Comparison of ENCODE assay signal across 1 cellular context in the genomic region with DNA sequence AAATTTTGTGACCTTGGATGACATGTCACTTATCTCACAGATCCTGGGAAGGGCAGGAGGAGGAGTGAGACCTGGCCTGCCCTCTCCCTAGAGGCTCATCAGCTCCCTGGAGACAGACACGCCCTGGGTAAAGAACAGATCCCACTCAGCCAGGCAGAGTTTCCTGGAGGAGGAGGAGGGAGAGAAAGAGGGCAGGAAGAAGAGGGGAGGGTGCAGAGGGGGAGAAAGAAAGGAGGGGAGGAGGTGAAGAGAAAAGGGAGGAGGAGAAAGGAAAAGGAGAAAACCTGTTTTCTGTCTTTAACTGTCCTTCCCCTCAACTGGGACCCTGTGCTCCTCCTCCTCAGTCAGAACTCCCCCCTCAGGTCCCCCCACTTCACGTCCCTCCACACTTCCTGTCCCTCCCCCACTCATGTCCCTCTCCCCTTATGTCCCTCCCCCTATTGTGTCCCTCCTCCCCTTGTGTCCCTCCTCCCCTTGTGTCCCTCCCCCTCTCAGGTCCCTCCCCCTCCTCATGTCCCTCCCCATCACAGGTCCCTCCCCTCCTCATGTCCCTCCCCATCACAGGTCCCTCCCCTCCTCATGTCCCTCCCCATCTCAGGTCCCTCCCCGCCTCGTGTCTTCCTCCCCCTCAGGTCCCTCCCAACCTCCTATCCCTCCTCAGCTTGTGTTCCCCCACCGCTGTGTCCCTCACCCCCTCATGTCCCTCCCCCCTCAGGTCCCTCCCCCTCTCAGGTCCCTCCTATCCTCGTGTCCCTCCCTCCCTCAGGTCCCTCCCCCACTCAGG.
TF ChIP-seq lines count a peak whose summit lies in the region.

No MANE protein-coding gene starts in this region.

TF ChIP-seq in GM23338, 12 proteins besides CTCF, POLR2A, EP300 and RAD21 (continued from another document):
- TF ChIP-seq, protein P1, sequence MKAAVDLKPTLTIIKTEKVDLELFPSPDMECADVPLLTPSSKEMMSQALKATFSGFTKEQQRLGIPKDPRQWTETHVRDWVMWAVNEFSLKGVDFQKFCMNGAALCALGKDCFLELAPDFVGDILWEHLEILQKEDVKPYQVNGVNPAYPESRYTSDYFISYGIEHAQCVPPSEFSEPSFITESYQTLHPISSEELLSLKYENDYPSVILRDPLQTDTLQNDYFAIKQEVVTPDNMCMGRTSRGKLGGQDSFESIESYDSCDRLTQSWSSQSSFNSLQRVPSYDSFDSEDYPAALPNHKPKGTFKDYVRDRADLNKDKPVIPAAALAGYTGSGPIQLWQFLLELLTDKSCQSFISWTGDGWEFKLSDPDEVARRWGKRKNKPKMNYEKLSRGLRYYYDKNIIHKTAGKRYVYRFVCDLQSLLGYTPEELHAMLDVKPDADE (IDR thresholded peaks at IDR 0.05) = no peak
- TF ChIP-seq NANOG (IDR thresholded peaks at IDR 0.05; ENCODE audit: borderline replicate concordance) (no peak), EZH2phosphoT487 (IDR thresholded peaks at IDR 0.05; ENCODE audit: unreplicated experiment) (no peak), JUNB (IDR thresholded peaks at IDR 0.05; ENCODE audit: unreplicated experiment) (no peak), POLR2AphosphoS5 (IDR thresholded peaks at IDR 0.05; ENCODE audit: low read depth) (no peak), ZNF462 (CRISPR knock-in tag; IDR thresholded peaks at IDR 0.05) (no peak), STAT1 (IDR thresholded peaks at IDR 0.05; ENCODE audit: unreplicated experiment) (no peak), ZNF114 (CRISPR knock-in tag; IDR thresholded peaks at IDR 0.05) (no peak), EZH2 (IDR thresholded peaks at IDR 0.05; ENCODE audit: low read depth, unreplicated experiment) (no peak)
